Comparison of ENCODE assay signal across 9 cellular contexts in the genomic region with DNA sequence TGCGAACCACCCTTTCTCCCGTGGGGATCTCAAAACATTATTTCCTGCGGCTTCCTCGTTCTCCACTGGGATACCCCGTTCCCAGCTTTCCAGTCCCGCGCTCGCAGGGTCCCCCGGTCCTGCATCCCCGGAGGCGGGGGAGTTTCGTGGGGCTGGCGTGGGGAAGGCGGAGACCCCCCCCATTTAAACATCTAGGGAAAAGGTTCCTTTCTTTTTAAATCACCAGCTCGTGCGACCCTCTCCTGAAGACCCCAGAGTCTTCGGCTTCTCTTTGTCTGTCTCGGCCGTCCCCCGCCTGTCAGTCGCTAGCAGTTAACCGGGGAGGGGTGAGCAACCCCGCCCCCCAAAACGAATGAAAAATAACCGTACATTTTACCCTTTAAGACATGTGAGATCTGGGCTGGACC. TPM values are rescaled to one million over a fixed set of nuclear protein-coding genes. Genes with fewer than 3 reads are reported as not detected.
DNase-seq lines count a peak whose midpoint lies in the region; ATAC-seq and TF ChIP-seq lines count a peak whose summit lies in the region.
"Had no signal": no experiment of that assay in that cellular context is flagged by ENCODE, and none has a peak within 500 bp of the region (broad histone marks: within the 10 kb centered on the region; RNA-seq: fewer than 3 reads in every experiment).

No MANE protein-coding gene starts in this region.

- H3K36me3 ChIP-seq in H7 (replicated peaks; ENCODE audit: control insufficient read depth, insufficient read depth, low read length) = no peaks in the 10 kb centered on the region; the same call in 1 of the 2 replicates

- no peaks in the 10 kb centered on the region for H3K27me3 ChIP-seq in H7 (ENCODE audit: control insufficient read depth, insufficient read depth, low read length)

- CTCF ChIA-PET in AG04449 (lab: Yijun Ruan, JAX) = interaction anchor here (1.0 to 8.2 kb wide), 6 partner anchors 12 to 112 kb away, joined by 3 to 71 read pairs (median 4); no protein-coding TSS in a partner anchor

- H3K4me3 ChIP-seq in AG04449 (ENCODE audit: low read depth, low read length) (peak overlapping the region; percentile 91), H7 (ENCODE audit: insufficient read depth, low read depth, low read length) (peak overlapping the region; percentile 99)

- DNase-seq in AG04449 (ENCODE audit: low read depth, low spot score) (no peak), H7 (no peak), left lobe of liver (ENCODE audit: low spot score) (peak; percentile 29), Kasumi-1 (lab: John Stamatoyannopoulos, UW) (no peak), globus pallidus (ENCODE audit: low spot score) (no peak)

- peak overlapping the region; percentile 54 for H3K27ac Mint-ChIP-seq in activated naive CD8-positive, alpha-beta T cell

- peaks cover 3% of the 10 kb centered on the region for H3K36me3 Mint-ChIP-seq in activated naive CD8-positive, alpha-beta T cell

- peaks cover 48% of the 10 kb centered on the region for H3K27me3 Mint-ChIP-seq in activated naive CD8-positive, alpha-beta T cell

- POLR2A ChIA-PET in AG04449 (lab: Yijun Ruan, JAX) = no interaction called here

- ATAC-seq in left lobe of liver (no peak), HG02870 (IDR thresholded peaks at IDR 0.05; ENCODE audit: unreplicated experiment) (no peak), GM21390 (IDR thresholded peaks at IDR 0.05; ENCODE audit: unreplicated experiment) (no peak)

- no peaks in the 10 kb centered on the region for H3K9me3 Mint-ChIP-seq in activated naive CD8-positive, alpha-beta T cell (ENCODE audit: low read depth)

- peaks cover 24% of the 10 kb centered on the region for H3K4me1 Mint-ChIP-seq in activated naive CD8-positive, alpha-beta T cell (ENCODE audit: low read depth)

- no peak for TF ChIP-seq CTCF in AG04449 (IDR thresholded peaks at IDR 0.05; ENCODE audit: insufficient read depth, low read length, missing control alignments)

- peak overlapping the region; percentile 69 for H3K4me3 Mint-ChIP-seq in activated naive CD8-positive, alpha-beta T cell

RNA-seq across cellular contexts. Expression of gene IGF2BP1, which starts 0.5 kb away (rescaled TPM):
- total RNA-seq in H7 (2014; rRNA removed; shearing (Covaris generic)) = 105 and 124 TPM in 2 replicates
- total RNA-seq in left lobe of liver = 1.2 TPM
- total RNA-seq: bronchial epithelial cell had no signal

RNA-seq across cellular contexts. Expression of gene GIP, which starts 28.3 kb away (rescaled TPM):
- total RNA-seq in H7 (2014; rRNA removed; shearing (Covaris generic)) = 0.52 and 2.1 TPM in 2 replicates
- total RNA-seq in left lobe of liver = not detected
- total RNA-seq: bronchial epithelial cell had no signal

RNA-seq across cellular contexts. Expression of gene SNF8, which starts 52.1 kb away (rescaled TPM):
- 62.3 and 98.0 TPM in 2 replicates for total RNA-seq in H7 (2014; rRNA removed; shearing (Covaris generic))
- 53.4 TPM for total RNA-seq in left lobe of liver

Comparison
In these comparisons a context has a peak if more than half of its experiments do, and no peak if none do; other contexts are left out.
1. RNA of gene IGF2BP1, which starts 0.5 kb away (total RNA-seq): 105 to 124 TPM in H7; 1.2 TPM in left lobe of liver (single experiment); every median in the first group is over 10 times any median in the second.